Comparison of ENCODE assay signal across 14 cellular contexts in genomic region chr16:66548068-66548467, GRCh38. TPM values are rescaled to one million over a fixed set of nuclear protein-coding genes. Genes with fewer than 3 reads are reported as not detected.
DNase-seq lines count a peak whose midpoint lies in the region; ATAC-seq and TF ChIP-seq lines count a peak whose summit lies in the region.
"Had no signal": no experiment of that assay in that cellular context is flagged by ENCODE, and none has a peak within 500 bp of the region (broad histone marks: within the 10 kb centered on the region; RNA-seq: fewer than 3 reads in every experiment).

No MANE protein-coding gene starts in this region.

- H3K9me3 Mint-ChIP-seq in CD4-positive, alpha-beta T cell = no peaks in the 10 kb centered on the region

- H3K4me1 Mint-ChIP-seq in CD4-positive, alpha-beta T cell (ENCODE audit: low read depth) = peaks cover 57% of the 10 kb centered on the region

- CTCF ChIA-PET in CD4-positive, alpha-beta T cell (lab: Charles Lee) = interaction anchor here (0.9 to 1.9 kb wide), 3 partner anchors 14 to 41 kb away, joined by 3 to 5 read pairs (median 5); no protein-coding TSS in a partner anchor
- CTCF ChIA-PET in Panc1 (lab: Charles Lee) = no interaction called here

- peak overlapping the region; percentile 81 for H3K4me3 Mint-ChIP-seq in CD4-positive, alpha-beta T cell

- intact Hi-C loops in CD4-positive, alpha-beta T cell (cut with DNase I, micrococcal nuclease) = loop anchor here (2.0 kb wide), 2 partner anchors 21 to 23 kb away; no protein-coding TSS in a partner anchor
- intact Hi-C loops in Panc1 (cut with micrococcal nuclease; ENCODE audit: unreplicated experiment) = no loop called here

- peaks cover 14% of the 10 kb centered on the region for H3K36me3 Mint-ChIP-seq in CD4-positive, alpha-beta T cell (ENCODE audit: low read depth)

- no peak for DNase-seq in CD4-positive, alpha-beta T cell
- no peak for DNase-seq in Panc1 (ENCODE audit: low read depth, low spot score)
- no peak for DNase-seq in effector memory CD4-positive, alpha-beta T cell
- no peak for DNase-seq in NCI-H510A (lab: John Stamatoyannopoulos, UW)
- DNase-seq in middle frontal gyrus (ENCODE audit: extremely low spot score, low spot score) = no peak
- DNase-seq in ACHN = no peak
- DNase-seq: activated CD4-positive, CD25-positive, alpha-beta regulatory T cell; aorta; DMS79; NCI-H1105; stimulated activated CD4-positive, alpha-beta T cell treated with anti-CD3 and anti-CD28 coated beads, Interleukin-15, amount 100 ng/mL, for 24 hours; testis had no signal

- H3K9ac ChIP-seq in rectal smooth muscle tissue (ENCODE audit: low read length) = no peak overlapping the region

- H3K36me3 ChIP-seq in Panc1 (ENCODE audit: control insufficient read depth, insufficient read depth, low read length) (no peaks in the 10 kb centered on the region), rectal smooth muscle tissue (ENCODE audit: control insufficient read depth, insufficient read depth, low read length) (no peaks in the 10 kb centered on the region)
- no peaks in the 10 kb centered on the region for H3K36me3 ChIP-seq in effector memory CD4-positive, alpha-beta T cell (ENCODE audit: control insufficient read depth, insufficient read depth, low read length)

- no peak overlapping the region for H3K4me3 ChIP-seq in Panc1 (ENCODE audit: low read depth in 2 of 2, low read length in 2 of 2)
- no peak overlapping the region for H3K4me3 ChIP-seq in effector memory CD4-positive, alpha-beta T cell (ENCODE audit: insufficient read depth, low read depth, low read length, poor library complexity, severe bottlenecking)
- peak overlapping the region; percentile 19 for H3K4me3 ChIP-seq in rectal smooth muscle tissue (ENCODE audit: low read length)
- H3K4me3 ChIP-seq: testis had no signal

- no peak for TF ChIP-seq CTCF in CD4-positive, alpha-beta T cell (IDR thresholded peaks at IDR 0.05)
- no peak for TF ChIP-seq CTCF in Panc1 (IDR thresholded peaks at IDR 0.05)

- POLR2A ChIA-PET in CD4-positive, alpha-beta T cell (lab: Charles Lee) = interaction anchor here (1.4 to 8.2 kb wide), 3 partner anchors 12 to 56 kb away, joined by 3 to 124 read pairs (median 5); partner anchors contain the start of gene CMTM3
- POLR2A ChIA-PET in Panc1 (lab: Charles Lee) = interaction anchor here (0.6 kb wide), 1 partner anchor 76 kb away, joined by 4 read pairs; no protein-coding TSS in a partner anchor

- no peaks in the 10 kb centered on the region for H3K27me3 Mint-ChIP-seq in CD4-positive, alpha-beta T cell

- peak overlapping the region; percentile 80 for H3K27ac Mint-ChIP-seq in CD4-positive, alpha-beta T cell

- no peaks in the 10 kb centered on the region for H3K27me3 ChIP-seq in CD4-positive, alpha-beta T cell (ENCODE audit: control insufficient read depth, insufficient read depth, low read length)
- H3K27me3 ChIP-seq in Panc1 (ENCODE audit: control insufficient read depth, insufficient read depth, low read length) (no peaks in the 10 kb centered on the region), rectal smooth muscle tissue (ENCODE audit: control insufficient read depth, insufficient read depth, low read length) (no peaks in the 10 kb centered on the region)
- no peaks in the 10 kb centered on the region for H3K27me3 ChIP-seq in effector memory CD4-positive, alpha-beta T cell (replicated peaks; ENCODE audit: control insufficient read depth, insufficient read depth, low read length, poor library complexity, severe bottlenecking)
- H3K27me3 ChIP-seq: testis had no signal

- in situ Hi-C loops in Panc1 (cut with HindIII; ENCODE audit: low pct_unique_long_range_greater_than_20kb, low sequenced_read_pairs) (no loop called here), ACHN (cut with HindIII; ENCODE audit: low pct_ligation_motif_present, low pct_unique_long_range_greater_than_20kb, low sequenced_read_pairs) (no loop called here)

- H3K4me1 ChIP-seq in Panc1 (ENCODE audit: control insufficient read depth, insufficient read depth, low read length) (peaks cover 28% of the 10 kb centered on the region), rectal smooth muscle tissue (ENCODE audit: control insufficient read depth, insufficient read depth, low read length) (peaks cover 7% of the 10 kb centered on the region)
- peaks cover 30% of the 10 kb centered on the region for H3K4me1 ChIP-seq in effector memory CD4-positive, alpha-beta T cell (ENCODE audit: control insufficient read depth, insufficient read depth, low read length, poor library complexity, severe bottlenecking)

- H3K27ac ChIP-seq in CD4-positive, alpha-beta T cell (ENCODE audit: low read depth, low read length) = peak overlapping the region; percentile 21
- H3K27ac ChIP-seq in Panc1 (ENCODE audit: low read length) (peak overlapping the region; percentile 87; the same call in 1 of the 2 replicates), rectal smooth muscle tissue (ENCODE audit: low read depth, low read length) (no peak overlapping the region)
- peak overlapping the region; percentile 14 for H3K27ac ChIP-seq in effector memory CD4-positive, alpha-beta T cell (ENCODE audit: insufficient read depth, low read length, poor library complexity, severe bottlenecking)

- no peaks in the 10 kb centered on the region for H3K9me3 ChIP-seq in CD4-positive, alpha-beta T cell (ENCODE audit: control insufficient read depth, low read length)
- no peaks in the 10 kb centered on the region for H3K9me3 ChIP-seq in Panc1 (ENCODE audit: control insufficient read depth, insufficient read depth, low read depth, low read length)
- H3K9me3 ChIP-seq in effector memory CD4-positive, alpha-beta T cell (ENCODE audit: control insufficient read depth, low read length) = no peaks in the 10 kb centered on the region
- H3K9me3 ChIP-seq: testis had no signal

- no peak for ATAC-seq in CD4-positive, alpha-beta T cell (ENCODE audit: poor library complexity)
- ATAC-seq in Panc1 = no peak
- no peak for ATAC-seq in HG03196 (IDR thresholded peaks at IDR 0.05; ENCODE audit: unreplicated experiment)

- no TSS peak for BruUV-seq in Panc1 (replicated peaks; lab: Mats Ljungman, UMichigan)

RNA-seq across cellular contexts. Expression of gene TK2, which starts 1.9 kb away (rescaled TPM):
- total RNA-seq in CD4-positive, alpha-beta T cell = 1 to 10 TPM; 3.6 to 5.1 TPM
- 17.1 TPM for total RNA-seq in Panc1 (2021; ENCODE audit: unreplicated experiment)
- 13.5 TPM for polyA plus RNA-seq in Panc1 (2012; ENCODE audit: insufficient read length)

RNA-seq across cellular contexts. Expression of gene CKLF, which starts 4.3 kb away (rescaled TPM):
- total RNA-seq in CD4-positive, alpha-beta T cell = 10 to 100 TPM; 10.6 to 14.1 TPM
- 88.1 TPM for total RNA-seq in Panc1 (2021; ENCODE audit: unreplicated experiment)
- 64.7 TPM for polyA plus RNA-seq in Panc1 (2012; ENCODE audit: insufficient read length)

RNA-seq across cellular contexts. Expression of gene CMTM1, which starts 18.2 kb away (rescaled TPM):
- total RNA-seq in CD4-positive, alpha-beta T cell = 1 to 10 TPM in 1 of 2 experiments, under 1 TPM in 1; 0.66 to 1.1 TPM
- total RNA-seq in Panc1 (2021; ENCODE audit: unreplicated experiment) = 7.1 TPM
- polyA plus RNA-seq in Panc1 (2012; ENCODE audit: insufficient read length) = 5.9 TPM

RNA-seq across cellular contexts. Expression of gene CMTM2, which starts 31.2 kb away (rescaled TPM):
- total RNA-seq in CD4-positive, alpha-beta T cell = not detected
- total RNA-seq in Panc1 (2021; ENCODE audit: unreplicated experiment) = not detected
- not detected for polyA plus RNA-seq in Panc1 (2012; ENCODE audit: insufficient read length)
- polyA plus RNA-seq: aorta had no signal

RNA-seq across cellular contexts. Expression of gene CMTM3, which starts 56.4 kb away (rescaled TPM):
- 10 to 100 TPM; 46.3 to 49.3 TPM for total RNA-seq in CD4-positive, alpha-beta T cell
- 45.8 TPM for total RNA-seq in Panc1 (2021; ENCODE audit: unreplicated experiment)
- 58.3 TPM for polyA plus RNA-seq in Panc1 (2012; ENCODE audit: insufficient read length)
